In the genomic region with DNA sequence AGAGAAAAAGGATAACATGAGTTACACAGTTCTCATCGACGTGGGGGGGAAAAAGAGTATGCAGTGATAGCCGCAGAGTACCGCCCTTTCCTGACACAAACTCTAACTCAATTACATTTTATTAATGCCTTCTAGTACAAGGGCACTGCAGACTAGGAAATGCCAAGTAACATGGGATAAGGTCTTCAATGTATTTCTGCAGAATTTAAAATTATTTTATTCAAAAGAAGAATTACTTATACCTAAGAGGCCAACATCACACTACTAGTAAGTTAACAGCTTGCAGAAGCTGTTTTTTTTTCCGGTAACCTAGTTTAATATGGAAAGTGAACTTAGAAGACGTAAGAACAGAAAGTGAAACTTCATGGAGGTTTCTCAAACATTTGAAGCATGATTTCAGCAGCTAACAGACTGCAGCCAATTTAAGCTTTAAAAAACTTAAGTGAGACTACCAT, we compare ENCODE assay signal across 9 cellular contexts. TPM values are rescaled to one million over a fixed set of nuclear protein-coding genes. Genes with fewer than 3 reads are reported as not detected.
DNase-seq lines count a peak whose midpoint lies in the region; ATAC-seq, FAIRE-seq and TF ChIP-seq lines count a peak whose summit lies in the region.
"Had no signal": no experiment of that assay in that cellular context is flagged by ENCODE, and none has a peak within 500 bp of the region (broad histone marks: within the 10 kb centered on the region; RNA-seq: fewer than 3 reads in every experiment).

No MANE protein-coding gene starts in this region.

- H3K4me3 Mint-ChIP-seq in natural killer cell: peak overlapping the region; percentile 96

- peak overlapping the region; percentile 77 to 96 for H3K27ac Mint-ChIP-seq in natural killer cell

- H3K9me2 ChIP-seq in DOHH2 (replicated peaks; ENCODE audit: control insufficient read depth, low read length): no peaks in the 10 kb centered on the region

- no peak overlapping the region for H4K91ac ChIP-seq in trophoblast cell (ENCODE audit: low read depth, low read length)

- H2BK120ac ChIP-seq in trophoblast cell (ENCODE audit: insufficient read depth, low read length, poor library complexity): no peak overlapping the region

- peaks cover 11% of the 10 kb centered on the region; the same call in 1 of the 2 replicates for H3F3A ChIP-seq in DOHH2 (ENCODE audit: control insufficient read depth, insufficient read depth)

- H3K79me2 ChIP-seq in DOHH2 (ENCODE audit: control insufficient read depth, low read length) (peaks cover 79% of the 10 kb centered on the region), trophoblast cell (ENCODE audit: control insufficient read depth, insufficient read depth, low read length, poor library complexity) (peaks cover 8% of the 10 kb centered on the region)

- no peak overlapping the region for H3K23ac ChIP-seq in trophoblast cell (ENCODE audit: low read length)

- H2AFZ ChIP-seq in trophoblast cell (ENCODE audit: insufficient read depth, low read length, poor library complexity): no peak overlapping the region

- DNase-seq in Kasumi-1 (lab: John Stamatoyannopoulos, UW) (peak; percentile 23 to 37), astrocyte of the spinal cord (ENCODE audit: low read depth, low spot score) (peak; percentile 5), natural killer cell (peak; percentile 25), NCI-H524 treated with DMSO at 0.1 percent for 48 hours (lab: John Stamatoyannopoulos, UW) (no peak), NCI-H1105 (lab: John Stamatoyannopoulos, UW) (no peak), trophoblast cell (no peak), HTR-8/SVneo (ENCODE audit: insufficient read length, low spot score) (no peak)

- FAIRE-seq in HTR-8/SVneo (lab: Jason Lieb, UNC): no peak

- no peak overlapping the region for H4K12ac ChIP-seq in trophoblast cell (ENCODE audit: low read depth, low read length)

- H3K27ac ChIP-seq in DOHH2 (ENCODE audit: low read depth, low read length) (peak overlapping the region; percentile 81), trophoblast cell (ENCODE audit: low read depth, low read length) (no peak overlapping the region)

- peaks cover 8% of the 10 kb centered on the region; the same call in 1 of the 2 replicates for H4K20me1 ChIP-seq in DOHH2 (ENCODE audit: control insufficient read depth, insufficient read depth, low read depth, low read length)

- H2BK12ac ChIP-seq in trophoblast cell (ENCODE audit: low read length): no peak overlapping the region

- H3K27me3 Mint-ChIP-seq in natural killer cell (ENCODE audit: low read depth in 2 of 2): no peaks in the 10 kb centered on the region

- peaks cover 46 to 54% of the 10 kb centered on the region in 2 donors for H3K4me1 Mint-ChIP-seq in natural killer cell

- H3K14ac ChIP-seq in trophoblast cell (ENCODE audit: low read length): no peak overlapping the region

- no peak overlapping the region for H3K9ac ChIP-seq in trophoblast cell (ENCODE audit: low read length)

- H3K36me3 ChIP-seq in DOHH2 (ENCODE audit: control insufficient read depth, low read length) (peaks cover 87% of the 10 kb centered on the region), trophoblast cell (ENCODE audit: control insufficient read depth in 1 of 2, insufficient read depth in 2 of 2, low read length in 2 of 2) (peaks cover 21 to 37% of the 10 kb centered on the region in 2 experiments)

- H3K4me3 ChIP-seq in DOHH2 (ENCODE audit: low read length): peak overlapping the region; percentile 86
- H3K4me3 ChIP-seq in astrocyte of the spinal cord (ENCODE audit: low read depth, low read length): no peak overlapping the region
- no peak overlapping the region for H3K4me3 ChIP-seq in trophoblast cell (ENCODE audit: low read depth, low read length)

- H2BK5ac ChIP-seq in trophoblast cell (ENCODE audit: low read depth, low read length, poor library complexity): no peak overlapping the region

- H3K79me1 ChIP-seq in trophoblast cell (ENCODE audit: low read length): peaks cover 8% of the 10 kb centered on the region

- TF ChIP-seq CTCF in DOHH2 (IDR thresholded peaks at IDR 0.05; ENCODE audit: low read depth, low read length, poor library complexity, severe bottlenecking): no peak
- no peak for TF ChIP-seq CTCF in astrocyte of the spinal cord (IDR thresholded peaks at IDR 0.05; ENCODE audit: low read depth, low read length)
- no peak for TF ChIP-seq CTCF in natural killer cell (IDR thresholded peaks at IDR 0.05)

- H3K27me3 ChIP-seq in DOHH2 (ENCODE audit: control insufficient read depth, low read length) (no peaks in the 10 kb centered on the region), trophoblast cell (ENCODE audit: insufficient read depth, low read length) (no peaks in the 10 kb centered on the region)

- H3K4ac ChIP-seq in trophoblast cell (ENCODE audit: low read depth, low read length): no peak overlapping the region

- in situ Hi-C loops in astrocyte of the spinal cord (cut with HindIII; ENCODE audit: low sequenced_read_pairs): no loop called here

- no peak overlapping the region for H2AK5ac ChIP-seq in trophoblast cell (ENCODE audit: low read length)

- H3K36me3 Mint-ChIP-seq in natural killer cell: peaks cover 20% of the 10 kb centered on the region

- no CpG with 5 or more reads among the region's 6 CpGs for WGBS in trophoblast cell (ENCODE audit: extremely low coverage, insufficient coverage, insufficient read length)

- intact Hi-C loops in natural killer cell (cut with micrococcal nuclease): loop anchor here (2.0 to 10.0 kb wide), 4 partner anchors 54 to 1116 kb away; a partner anchor contains a TSS

- no peaks in the 10 kb centered on the region for H3K9me3 Mint-ChIP-seq in natural killer cell

- ATAC-seq in natural killer cell: peak; percentile 20 to 52 (median 39)

- no peak overlapping the region for H3K18ac ChIP-seq in trophoblast cell (ENCODE audit: low read length)

- no peak overlapping the region for H4K8ac ChIP-seq in trophoblast cell (ENCODE audit: low read depth, low read length)

- H3K4me1 ChIP-seq in DOHH2 (ENCODE audit: control insufficient read depth, low read length) (peaks cover 58% of the 10 kb centered on the region), trophoblast cell (ENCODE audit: control insufficient read depth in 1 of 2, insufficient read depth in 2 of 2, low read length in 2 of 2) (peaks cover 5 to 6% of the 10 kb centered on the region in 2 experiments)

- H3K9me3 ChIP-seq in DOHH2 (ENCODE audit: control insufficient read depth, insufficient read depth, low read length) (no peaks in the 10 kb centered on the region), trophoblast cell (ENCODE audit: insufficient read depth, low read depth, low read length) (peaks cover 2% of the 10 kb centered on the region)

- peak overlapping the region; percentile 74 for H3K4me2 ChIP-seq in DOHH2 (ENCODE audit: low read length)
- no peak overlapping the region for H3K4me2 ChIP-seq in trophoblast cell (ENCODE audit: low read length)

RNA-seq across cellular contexts. Expression of a gene that starts 3.9 kb away (rescaled TPM):
- 100 to 1,000 TPM in 1 of 3 donors, 10 to 100 TPM in 2; 85.3 to 109 (median 97.7) TPM for total RNA-seq in natural killer cell
- 12.9 and 13.6 TPM in 2 replicates for polyA plus RNA-seq in trophoblast cell (2013)

RNA-seq across cellular contexts. Expression of a gene that starts 55.8 kb away (rescaled TPM):
- 10 to 100 TPM; 11.2 to 14.5 (median 12.9) TPM for total RNA-seq in natural killer cell
- 14.7 and 15.4 TPM in 2 replicates for polyA plus RNA-seq in trophoblast cell (2013)

RNA-seq across cellular contexts. Expression of a gene that starts 59.1 kb away (rescaled TPM):
- not detected for total RNA-seq in natural killer cell
- polyA plus RNA-seq in trophoblast cell (2013): 0.04 TPM in 1 of 2 replicates, not detected in the other
- polyA plus RNA-seq: esophagus had no signal

Comparison
In these comparisons a context has a peak if more than half of its experiments do, and no peak if none do; other contexts are left out.
1. DNase-seq: peak in Kasumi-1 (2 of 2), astrocyte of the spinal cord (single experiment) and natural killer cell (single experiment); none in NCI-H524 treated with DMSO at 0.1 percent for 48 hours (single experiment), NCI-H1105 (single experiment), trophoblast cell (0 of 2) and HTR-8/SVneo (single experiment).